In the genomic region with DNA sequence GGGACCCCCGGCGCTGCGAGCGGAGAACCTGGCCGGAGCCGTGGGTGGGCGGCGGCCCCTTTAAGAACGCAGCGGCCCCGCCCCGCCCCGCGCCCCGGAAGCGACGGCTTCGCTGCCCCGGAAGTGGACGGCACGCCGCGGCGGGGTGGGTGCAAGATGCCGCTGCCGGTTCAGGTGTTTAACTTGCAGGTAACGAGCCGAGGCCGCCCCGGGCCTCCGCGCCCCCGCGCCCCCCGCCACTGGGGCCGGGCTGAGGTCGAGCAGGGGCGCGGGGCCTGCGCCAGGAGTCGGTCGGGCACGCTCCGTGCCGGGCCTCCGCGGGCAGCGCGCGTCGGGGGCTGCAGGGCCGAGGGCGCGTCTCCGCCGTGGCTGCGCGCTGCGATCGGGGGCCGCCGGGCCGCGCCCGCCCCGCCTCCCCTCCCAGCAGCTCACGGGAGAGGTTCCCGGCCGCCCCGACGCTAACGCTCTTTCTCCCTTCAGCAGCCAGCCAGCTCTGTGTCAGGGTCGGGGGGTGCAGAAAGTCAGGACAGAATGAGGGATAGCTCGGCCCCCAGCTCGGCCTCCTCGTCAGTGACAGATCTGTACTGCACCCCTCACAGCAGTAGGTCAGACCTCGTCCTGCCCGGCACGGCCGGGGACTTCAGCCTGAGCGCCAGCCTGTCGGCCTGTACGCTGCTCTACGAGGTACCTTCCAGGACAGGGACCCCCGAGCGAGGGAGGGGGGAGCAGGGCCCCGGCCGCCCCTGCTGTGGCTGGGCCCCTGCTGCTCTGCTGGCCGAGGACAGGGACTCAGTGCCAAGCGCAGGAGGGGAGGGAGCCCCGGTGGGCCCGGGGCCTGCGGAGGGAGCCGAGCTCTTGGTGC, we compare ENCODE assay signal across 8 cellular contexts. TPM values are rescaled to one million over a fixed set of nuclear protein-coding genes. Genes with fewer than 3 reads are reported as not detected.
A peak's percentile ranks its signal among the peaks of the same experiment; 100 is the strongest.
DNase-seq lines count a peak whose midpoint lies in the region; ATAC-seq and TF ChIP-seq lines count a peak whose summit lies in the region.

Gene GPS1 (plus strand): TSS at position 123 of the 862 bp plus-strand sequence. CDS start 34 bp downstream, at position 157.
A gene with protein sequence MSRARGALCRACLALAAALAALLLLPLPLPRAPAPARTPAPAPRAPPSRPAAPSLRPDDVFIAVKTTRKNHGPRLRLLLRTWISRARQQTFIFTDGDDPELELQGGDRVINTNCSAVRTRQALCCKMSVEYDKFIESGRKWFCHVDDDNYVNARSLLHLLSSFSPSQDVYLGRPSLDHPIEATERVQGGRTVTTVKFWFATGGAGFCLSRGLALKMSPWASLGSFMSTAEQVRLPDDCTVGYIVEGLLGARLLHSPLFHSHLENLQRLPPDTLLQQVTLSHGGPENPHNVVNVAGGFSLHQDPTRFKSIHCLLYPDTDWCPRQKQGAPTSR (minus strand): TSS at position 36 of the 862 bp plus-strand sequence. CDS start 45 bp downstream, outside the sequence.

- H3K27ac ChIP-seq in DND-41 (ENCODE audit: low read length) (peak within 1 kb of the TSS; percentile 66), HEK293 (ENCODE audit: extremely low read depth, low read depth, low read length) (peak within 1 kb of the TSS; percentile 73)

- peak within 1 kb of the TSS; percentile 98 for H3K4me2 ChIP-seq in DND-41 (ENCODE audit: insufficient read depth, low read length)

- ATAC-seq in DND-41 (ENCODE audit: insufficient read depth, low read depth) (peak; percentile 81), GM19351 (IDR thresholded peaks at IDR 0.05; ENCODE audit: unreplicated experiment) (no peak)

- intact Hi-C loops in lower leg skin (cut with DNase I; ENCODE audit: low total_unique reads) = no loop called here

- peak within 1 kb of the TSS; percentile 88 for H3K9ac ChIP-seq in DND-41 (ENCODE audit: low read depth, low read length)

- CTCF ChIA-PET in HEK293 (lab: Yijun Ruan, JAX) = interaction anchor here (0.5 to 0.7 kb wide), 3 partner anchors 14 to 145 kb away, joined by 3 read pairs; partner anchors contain the start of gene DCXR

- POLR2A ChIA-PET in HEK293 (lab: Yijun Ruan, JAX) = interaction anchor here (0.5 to 14.2 kb wide), 9 partner anchors 10 to 244 kb away, joined by 3 to 96 read pairs (median 4); partner anchors contain the start of genes DCXR, DUS1L, FASN and RAC3

- H3K4me1 ChIP-seq in DND-41 (ENCODE audit: insufficient read depth, low read length) (peaks cover 49% of the 10 kb centered on the region), HEK293 (ENCODE audit: control insufficient read depth, insufficient read depth, low read length) (peaks cover 7% of the 10 kb centered on the region)

- peaks cover 40% of the 10 kb centered on the region for H3K79me2 ChIP-seq in DND-41 (ENCODE audit: insufficient read depth, low read length)

- H3K36me3 ChIP-seq in DND-41 (ENCODE audit: insufficient read depth, low read length) (peaks cover 65% of the 10 kb centered on the region), HEK293 (ENCODE audit: control insufficient read depth in 2 of 2, insufficient read depth in 1 of 2, low read length in 2 of 2) (peaks cover 0 to 78% of the 10 kb centered on the region in 2 experiments; a peak in 2 of 3 replicates)

- H3K27me3 ChIP-seq in DND-41 (ENCODE audit: insufficient read depth, low read length, poor library complexity) = no peaks in the 10 kb centered on the region

- TF ChIP-seq POLR2A in lower leg skin (IDR thresholded peaks at IDR 0.05) = no peak

- H4K20me1 ChIP-seq in DND-41 (ENCODE audit: insufficient read depth, low read length) = peaks cover 40% of the 10 kb centered on the region

- 1% methylated on average over 29 to 58 of the region's 94 CpGs for WGBS in lower leg skin, 2 donors

- H3K4me3 ChIP-seq in DND-41 (ENCODE audit: low read depth in 1 of 2, low read length in 2 of 2) (peak within 1 kb of the TSS; percentile 99 to 100), HEK293 (ENCODE audit: low read depth, low read length) (peak within 1 kb of the TSS; percentile 83), lower leg skin (ENCODE audit: low read depth, poor library complexity, severe bottlenecking) (peak within 1 kb of the TSS; percentile 64)

- DNase-seq in DND-41 (peak; percentile 79), NCI-H2227 (lab: John Stamatoyannopoulos, UW; ENCODE audit: unreplicated experiment) (peak; percentile 85), dermis microvascular lymphatic vessel endothelial cell (ENCODE audit: low read depth in 2 of 2) (peak in 1 of 2 donors; percentile 58), lower leg skin (ENCODE audit: low spot score in 2 of 2) (peak in 1 of 2 donors; percentile 61)
- DNase-seq in activated CD4-positive, alpha-beta T cell treated with anti-CD3 and anti-CD28 coated beads, Interleukin-2, amount 50 U/mL, for 24 hours (ENCODE audit: low read depth in 1 of 2, low spot score in 1 of 2) = peak; percentile 70 to 80
- peak; percentile 84 for DNase-seq in stimulated activated CD4-positive, alpha-beta T cell treated with anti-CD3 and anti-CD28 coated beads, Interleukin-4, amount 100 ng/mL, for 24 hours

- H3K9me3 ChIP-seq in DND-41 (ENCODE audit: insufficient read depth, low read length, severe bottlenecking) (no peaks in the 10 kb centered on the region), HEK293 (ENCODE audit: control insufficient read depth, insufficient read depth, low read depth, low read length) (no peaks in the 10 kb centered on the region)

- no peak for TF ChIP-seq CTCF in DND-41 (IDR thresholded peaks at IDR 0.05; ENCODE audit: borderline replicate concordance, extremely low read depth, low read length, poor library complexity, severe bottlenecking)
- no peak for TF ChIP-seq CTCF in HEK293 (tag by site-specific recombination; IDR thresholded peaks at IDR 0.05)
- no peak for TF ChIP-seq CTCF in lower leg skin (IDR thresholded peaks at IDR 0.05)

- peak within 1 kb of the TSS; percentile 72 for H2AFZ ChIP-seq in DND-41 (ENCODE audit: low read depth, low read length)

TF ChIP-seq in HEK293, 187 proteins besides CTCF, POLR2A, EP300 and RAD21 (continues in another document):
- peak; percentile 37; the same call in 1 of the 2 replicates for TF ChIP-seq SP3 (tag by site-specific recombination; IDR thresholded peaks at IDR 0.05)
- TF ChIP-seq KLF10 (tag by site-specific recombination; IDR thresholded peaks at IDR 0.05) = peak; percentile 40; the same call in 1 of the 2 replicates
- TF ChIP-seq ZNF555 (tag by site-specific recombination; conservative IDR thresholded peaks at IDR 0.05) = no peak
- no peak for TF ChIP-seq IKZF3 (tag by site-specific recombination; IDR thresholded peaks at IDR 0.05)
- TF ChIP-seq ZBTB8A (tag by site-specific recombination; IDR thresholded peaks at IDR 0.05) = no peak
- no peak for TF ChIP-seq ZBTB7A (tag by site-specific recombination; IDR thresholded peaks at IDR 0.05; ENCODE audit: low read depth)
- TF ChIP-seq, protein P1, sequence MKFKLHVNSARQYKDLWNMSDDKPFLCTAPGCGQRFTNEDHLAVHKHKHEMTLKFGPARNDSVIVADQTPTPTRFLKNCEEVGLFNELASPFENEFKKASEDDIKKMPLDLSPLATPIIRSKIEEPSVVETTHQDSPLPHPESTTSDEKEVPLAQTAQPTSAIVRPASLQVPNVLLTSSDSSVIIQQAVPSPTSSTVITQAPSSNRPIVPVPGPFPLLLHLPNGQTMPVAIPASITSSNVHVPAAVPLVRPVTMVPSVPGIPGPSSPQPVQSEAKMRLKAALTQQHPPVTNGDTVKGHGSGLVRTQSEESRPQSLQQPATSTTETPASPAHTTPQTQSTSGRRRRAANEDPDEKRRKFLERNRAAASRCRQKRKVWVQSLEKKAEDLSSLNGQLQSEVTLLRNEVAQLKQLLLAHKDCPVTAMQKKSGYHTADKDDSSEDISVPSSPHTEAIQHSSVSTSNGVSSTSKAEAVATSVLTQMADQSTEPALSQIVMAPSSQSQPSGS (tag by site-specific recombination; IDR thresholded peaks at IDR 0.05; ENCODE audit: low read depth) = no peak
- no peak for TF ChIP-seq ZNF416 (tag by site-specific recombination; IDR thresholded peaks at IDR 0.05)
- no peak for TF ChIP-seq KLF9 (tag by site-specific recombination; IDR thresholded peaks at IDR 0.05; ENCODE audit: low read depth)
- TF ChIP-seq ZNF311 (tag by site-specific recombination; IDR thresholded peaks at IDR 0.05; ENCODE audit: borderline replicate concordance) = no peak
- TF ChIP-seq ZNF292 (tag by site-specific recombination; IDR thresholded peaks at IDR 0.05; ENCODE audit: borderline replicate concordance, low read depth) = no peak
- no peak for TF ChIP-seq ZNF48 (tag by site-specific recombination; IDR thresholded peaks at IDR 0.05)
- TF ChIP-seq ZNF391 (tag by site-specific recombination; IDR thresholded peaks at IDR 0.05; ENCODE audit: borderline replicate concordance, low read depth) = no peak
- TF ChIP-seq ZNF155 (tag by site-specific recombination; IDR thresholded peaks at IDR 0.05) = no peak
- TF ChIP-seq, protein P2, sequence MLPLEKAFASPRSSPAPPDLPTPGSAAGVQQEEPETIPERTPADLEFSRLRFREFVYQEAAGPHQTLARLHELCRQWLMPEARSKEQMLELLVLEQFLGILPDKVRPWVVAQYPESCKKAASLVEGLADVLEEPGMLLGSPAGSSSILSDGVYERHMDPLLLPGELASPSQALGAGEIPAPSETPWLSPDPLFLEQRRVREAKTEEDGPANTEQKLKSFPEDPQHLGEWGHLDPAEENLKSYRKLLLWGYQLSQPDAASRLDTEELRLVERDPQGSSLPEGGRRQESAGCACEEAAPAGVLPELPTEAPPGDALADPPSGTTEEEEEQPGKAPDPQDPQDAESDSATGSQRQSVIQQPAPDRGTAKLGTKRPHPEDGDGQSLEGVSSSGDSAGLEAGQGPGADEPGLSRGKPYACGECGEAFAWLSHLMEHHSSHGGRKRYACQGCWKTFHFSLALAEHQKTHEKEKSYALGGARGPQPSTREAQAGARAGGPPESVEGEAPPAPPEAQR (tag by site-specific recombination; IDR thresholded peaks at IDR 0.05) = no peak
- no peak for TF ChIP-seq ZFP41 (tag by site-specific recombination; IDR thresholded peaks at IDR 0.05; ENCODE audit: borderline replicate concordance)
- TF ChIP-seq ZNF248 (tag by site-specific recombination; IDR thresholded peaks at IDR 0.05) = no peak
- no peak for TF ChIP-seq ZXDB (tag by site-specific recombination; IDR thresholded peaks at IDR 0.05)

RNA-seq across cellular contexts. Expression of gene GPS1, which starts in this region (rescaled TPM):
- total RNA-seq in dermis microvascular lymphatic vessel endothelial cell (67.1 and 86.6 TPM in 2 replicates), lower leg skin (10 to 100 TPM; 57.2 to 99.3 (median 79.1) TPM)

RNA-seq across cellular contexts. Expression of the second gene that starts in this region (rescaled TPM):
- total RNA-seq in dermis microvascular lymphatic vessel endothelial cell (16.4 and 28.2 TPM in 2 replicates), lower leg skin (10 to 100 TPM; 44.8 to 83.7 (median 50.9) TPM)
